Comparison of ENCODE assay signal across 8 cellular contexts in genomic region chr3:46811615-46812236, GRCh38. TPM values are rescaled to one million over a fixed set of nuclear protein-coding genes. Genes with fewer than 3 reads are reported as not detected.
DNase-seq lines count a peak whose midpoint lies in the region; ATAC-seq and TF ChIP-seq lines count a peak whose summit lies in the region.

No MANE protein-coding gene starts in this region.

- H3K4me1 ChIP-seq in CD8-positive, alpha-beta memory T cell (ENCODE audit: insufficient read depth, low read length) = peaks cover 7% of the 10 kb centered on the region
- no peaks in the 10 kb centered on the region for H3K4me1 ChIP-seq in ovary (ENCODE audit: insufficient read depth)

- H3K9me3 Mint-ChIP-seq in CD8-positive, alpha-beta memory T cell = no peaks in the 10 kb centered on the region

- peaks cover 6% of the 10 kb centered on the region for H3K27me3 ChIP-seq in CD8-positive, alpha-beta memory T cell (ENCODE audit: insufficient read depth, low read length, poor library complexity, severe bottlenecking)
- H3K27me3 ChIP-seq in ovary = no peaks in the 10 kb centered on the region

- H3K36me3 Mint-ChIP-seq in CD8-positive, alpha-beta memory T cell = no peaks in the 10 kb centered on the region

- DNase-seq in CD8-positive, alpha-beta memory T cell = no peak
- DNase-seq in NCI-H774 (lab: John Stamatoyannopoulos, UW) = peak; percentile 51
- no peak for DNase-seq in left ventricle myocardium superior
- DNase-seq in ovary = peak in 1 of 5 donors; percentile 14
- DNase-seq in AML-193 (lab: John Stamatoyannopoulos, UW) = no peak
- DNase-seq in caudate nucleus (lab: John Stamatoyannopoulos, UW) = no peak

- CTCF ChIA-PET in CD8-positive, alpha-beta memory T cell (lab: Charles Lee) = no interaction called here

- H3K4me1 Mint-ChIP-seq in CD8-positive, alpha-beta memory T cell = peaks cover 14 to 22% (median 20%) of the 10 kb centered on the region in 3 donors

- no peak overlapping the region for H3K4me3 ChIP-seq in CD8-positive, alpha-beta memory T cell (ENCODE audit: low read length)
- H3K4me3 ChIP-seq in ovary = peak overlapping the region; percentile 6

- H3K36me3 ChIP-seq in CD8-positive, alpha-beta memory T cell (ENCODE audit: insufficient read depth, low read length) = no peaks in the 10 kb centered on the region
- H3K36me3 ChIP-seq in ovary = no peaks in the 10 kb centered on the region

- TF ChIP-seq CTCF in ovary (IDR thresholded peaks at IDR 0.05) = no peak

- peaks cover 7 to 16% of the 10 kb centered on the region in 2 donors for H3K27me3 Mint-ChIP-seq in CD8-positive, alpha-beta memory T cell

- WGBS in ovary, 3 donors = 45 to 53% (median 47%) methylated on average over 14 to 15 of the region's 15 CpGs

- H3K4me3 Mint-ChIP-seq in CD8-positive, alpha-beta memory T cell = peak overlapping the region in 5 of 7 donors; percentile 38 to 84 (median 53)

- H3K27ac Mint-ChIP-seq in CD8-positive, alpha-beta memory T cell = peak overlapping the region in 1 of 8 donors; percentile 10

- POLR2A ChIA-PET in CD8-positive, alpha-beta memory T cell (lab: Charles Lee) = no interaction called here

- no peaks in the 10 kb centered on the region for H3K9me3 ChIP-seq in CD8-positive, alpha-beta memory T cell (ENCODE audit: low read length)
- no peaks in the 10 kb centered on the region for H3K9me3 ChIP-seq in ovary

- TF ChIP-seq EP300 in ovary (IDR thresholded peaks at IDR 0.05) = no peak

- intact Hi-C loops in left ventricle myocardium superior (cut with micrococcal nuclease) = no loop called here
- intact Hi-C loops in ovary (cut with DNase I) = no loop called here

- ATAC-seq in left ventricle myocardium superior (peak; percentile 43), HG03442 (IDR thresholded peaks at IDR 0.05; ENCODE audit: unreplicated experiment) (no peak), HG03039 (IDR thresholded peaks at IDR 0.05; ENCODE audit: unreplicated experiment) (no peak)

- no peak for TF ChIP-seq POLR2A in ovary (IDR thresholded peaks at IDR 0.05)

- H3K27ac ChIP-seq in CD8-positive, alpha-beta memory T cell (ENCODE audit: low read depth, low read length) = no peak overlapping the region
- H3K27ac ChIP-seq in ovary = peak overlapping the region in 1 of 2 donors; percentile 21
- H3K27ac ChIP-seq in caudate nucleus (ENCODE audit: low read depth, low read length) = no peak overlapping the region

RNA-seq across cellular contexts. Expression of gene MYL3, which starts 51.5 kb away (rescaled TPM):
- total RNA-seq in CD8-positive, alpha-beta memory T cell = not detected
- not detected for polyA plus RNA-seq in CD8-positive, alpha-beta memory T cell
- total RNA-seq in left ventricle myocardium superior (9,164 TPM), ovary (10 to 100 TPM in 1 of 7 donors, 1 to 10 TPM in 6; 2.6 to 10.8 (median 4.3) TPM)
- 1 to 10 TPM in 1 of 2 donors, under 1 TPM in 1; 0.63 to 2.9 TPM for polyA plus RNA-seq in ovary

Comparison
In these comparisons a context has a peak if more than half of its experiments do, and no peak if none do; other contexts are left out.
1. RNA of gene MYL3, which starts 51.5 kb away (total RNA-seq): 9,164 TPM in left ventricle myocardium superior (single experiment); 2.6 to 10.8 TPM in ovary and not detected in CD8-positive, alpha-beta memory T cell; every median in the first group is over 100 times any median in the second.